6 cellular contexts compared by ENCODE assay signal in the genomic region with DNA sequence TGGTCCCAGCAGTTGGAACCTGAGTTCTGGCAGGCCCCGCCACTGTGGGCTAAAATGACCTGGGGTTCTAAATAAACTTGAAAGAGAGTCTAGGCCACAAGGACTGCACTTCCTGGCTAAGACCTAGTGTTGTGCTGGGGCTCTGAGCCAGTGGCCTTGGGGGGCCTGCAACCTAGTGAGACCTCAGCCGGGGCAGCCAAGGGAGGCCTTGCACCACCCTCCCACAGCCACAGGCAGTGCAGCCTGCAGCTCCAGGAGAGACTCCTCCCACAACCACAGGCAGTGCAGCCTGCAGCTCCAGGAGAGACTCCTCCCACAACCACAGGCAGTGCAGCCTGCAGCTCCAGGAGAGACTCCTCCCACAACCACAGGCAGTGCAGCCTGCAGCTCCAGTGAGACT.
A peak's percentile ranks its signal among the peaks of the same experiment; 100 is the strongest.
DNase-seq lines count a peak whose midpoint lies in the region; ATAC-seq and TF ChIP-seq lines count a peak whose summit lies in the region.
"Not testable (repeated sequence)": the region's sequence is repeated elsewhere in the genome, so short reads cannot be mapped to it uniquely, and the experiment has no call there.

No MANE protein-coding gene starts in this region.

- H2BK120ac ChIP-seq in IMR-90 (ENCODE audit: low read depth, low read length) = not testable (repeated sequence)

- H3K4me1 Mint-ChIP-seq in GM23338; activated naive CD4-positive, alpha-beta T cell treated with anti-CD3 and anti-CD28 coated beads, Interleukin-2, amount 10 ng/mL, durations not matched to agents 7 days and 5 days: not testable (repeated sequence)

- not testable (repeated sequence) for H3K4ac ChIP-seq in IMR-90 (ENCODE audit: low read depth, low read length)

- H3K27ac ChIP-seq in GM23338 (ENCODE audit: low read depth); IMR-90 (ENCODE audit: insufficient read depth, low read length); lung (ENCODE audit: low read depth in 1 of 2, low read length in 1 of 2): not testable (repeated sequence)
- 0 out of 2 replicates have a peak overlapping the region, but pooled peaks have one; percentile 24 for H3K27ac ChIP-seq in WERI-Rb-1

- not testable (repeated sequence) for H3K23ac ChIP-seq in IMR-90 (ENCODE audit: low read depth, low read length)

- not testable (repeated sequence) for H3K14ac ChIP-seq in IMR-90 (replicated peaks; ENCODE audit: low read depth, low read length)

- H3K18ac ChIP-seq in IMR-90 (ENCODE audit: low read depth, low read length) = not testable (repeated sequence)

- in situ Hi-C loops in IMR-90 (cut with MboI; ENCODE audit: low sequenced_read_pairs) = not testable (repeated sequence)

- not testable (repeated sequence) for H4K91ac ChIP-seq in IMR-90 (ENCODE audit: insufficient read depth, low read depth, low read length)

- not testable (repeated sequence) for H3K4me1 ChIP-seq in GM23338 (ENCODE audit: insufficient read depth); IMR-90 (ENCODE audit: control insufficient read depth, insufficient read depth, low read length); lung (ENCODE audit: control insufficient read depth in 2 of 2, insufficient read depth in 2 of 2, low read length in 2 of 2)

- not testable (repeated sequence) for H3K9ac ChIP-seq in IMR-90 (ENCODE audit: low read depth, low read length)

- H3K9me2 ChIP-seq in GM23338 (ENCODE audit: insufficient read depth) = not testable (repeated sequence)

- not testable (repeated sequence) for H3K27me3 ChIP-seq in GM23338 (ENCODE audit: insufficient read depth); IMR-90 (ENCODE audit: control insufficient read depth, insufficient read depth, low read length); WERI-Rb-1 (ENCODE audit: insufficient read depth, low read depth, severe bottlenecking); lung (ENCODE audit: control insufficient read depth, insufficient read depth)

- H2AK5ac ChIP-seq in IMR-90 (ENCODE audit: low read depth, low read length) = not testable (repeated sequence)

- H2AFZ ChIP-seq in GM23338; IMR-90 (replicated peaks; ENCODE audit: low read length, poor library complexity): not testable (repeated sequence)

- not testable (repeated sequence) for H2BK20ac ChIP-seq in IMR-90 (ENCODE audit: low read depth, low read length)

- not testable (repeated sequence) for H3K9me3 Mint-ChIP-seq in GM23338
- H3K9me3 Mint-ChIP-seq in activated naive CD4-positive, alpha-beta T cell treated with anti-CD3 and anti-CD28 coated beads, Interleukin-2, amount 10 ng/mL, durations not matched to agents 7 days and 5 days = peaks cover 35% of the 10 kb centered on the region

- not testable (repeated sequence) for H3K4me3 Mint-ChIP-seq in GM23338; activated naive CD4-positive, alpha-beta T cell treated with anti-CD3 and anti-CD28 coated beads, Interleukin-2, amount 10 ng/mL, durations not matched to agents 7 days and 5 days

- not testable (repeated sequence) for H4K8ac ChIP-seq in IMR-90 (ENCODE audit: low read depth in 2 of 2, low read length in 2 of 2)

- not testable (repeated sequence) for H4K5ac ChIP-seq in IMR-90 (ENCODE audit: low read depth, low read length)

- peak; percentile 70 for ATAC-seq in GM23338
- ATAC-seq in IMR-90 (ENCODE audit: low read depth); lung (ENCODE audit: insufficient read depth, low FRiP score): not testable (repeated sequence)

- not testable (repeated sequence) for TF ChIP-seq POLR2A in IMR-90 (IDR thresholded peaks at IDR 0.05; ENCODE audit: low read depth, low read length)

- H3K27me3 Mint-ChIP-seq in GM23338 (ENCODE audit: insufficient read depth, low read depth, poor library complexity); activated naive CD4-positive, alpha-beta T cell treated with anti-CD3 and anti-CD28 coated beads, Interleukin-2, amount 10 ng/mL, durations not matched to agents 7 days and 5 days: not testable (repeated sequence)

- not testable (repeated sequence) for H3K9me1 ChIP-seq in IMR-90 (ENCODE audit: insufficient read depth, low read length)

- intact Hi-C loops in IMR-90 (cut with micrococcal nuclease) = not testable (repeated sequence)

- WGBS in IMR-90 (ENCODE audit: extremely low coverage in 2 of 2, insufficient read length in 1 of 2), 2 experiments = 100% methylated on average over 1 of the region's 2 CpGs; no CpG with 5 or more reads in 1 of the 2 experiments
- WGBS in lung, 2 donors = 95 to 100% methylated on average over 2 of the region's 2 CpGs

- not testable (repeated sequence) for H3K27ac Mint-ChIP-seq in GM23338
- H3K27ac Mint-ChIP-seq in activated naive CD4-positive, alpha-beta T cell treated with anti-CD3 and anti-CD28 coated beads, Interleukin-2, amount 10 ng/mL, durations not matched to agents 7 days and 5 days = peak overlapping the region; percentile 7

- H3K4me2 ChIP-seq in GM23338; IMR-90 (ENCODE audit: low read depth, low read length): not testable (repeated sequence)

- peak overlapping the region; percentile 1 for H2AK9ac ChIP-seq in IMR-90 (replicated peaks; ENCODE audit: low read depth, low read length, poor library complexity)

- peaks cover 36 to 48% of the 10 kb centered on the region in 2 experiments for H3K79me1 ChIP-seq in IMR-90 (ENCODE audit: low read depth in 1 of 2, low read length in 2 of 2)

- H2BK5ac ChIP-seq in IMR-90 (ENCODE audit: low read depth, low read length, poor library complexity, severe bottlenecking) = not testable (repeated sequence)

- H3K36me3 Mint-ChIP-seq in GM23338 (ENCODE audit: low read depth) = peaks cover 38% of the 10 kb centered on the region
- H3K36me3 Mint-ChIP-seq in activated naive CD4-positive, alpha-beta T cell treated with anti-CD3 and anti-CD28 coated beads, Interleukin-2, amount 10 ng/mL, durations not matched to agents 7 days and 5 days = peaks cover 63% of the 10 kb centered on the region

- not testable (repeated sequence) for H2BK15ac ChIP-seq in IMR-90 (ENCODE audit: low read depth, low read length)

- POLR2A ChIA-PET in IMR-90 (lab: Charles Lee; ENCODE audit: unreplicated experiment) = interaction anchor here (0.6 kb wide), 1 partner anchor 22 kb away, joined by 4 read pairs; no protein-coding TSS in a partner anchor

- H3F3A ChIP-seq in GM23338 (replicated peaks; ENCODE audit: low read depth) = not testable (repeated sequence)

- DNase-seq in GM23338 (ENCODE audit: low spot score); IMR-90; WERI-Rb-1; activated naive CD4-positive, alpha-beta T cell treated with anti-CD3 and anti-CD28 coated beads, Interleukin-2, amount 10 ng/mL, durations not matched to agents 7 days and 5 days: not testable (repeated sequence)
- DNase-seq in islet precursor cell (peak; percentile 37), lung (ENCODE audit: low spot score) (peak; percentile 22)

- dilution Hi-C loops in IMR-90 (cut with HindIII; ENCODE audit: low sequenced_read_pairs, unreplicated experiment) = not testable (repeated sequence)

- TF ChIP-seq RAD21 in IMR-90 (IDR thresholded peaks at IDR 0.05; ENCODE audit: low read length) = not testable (repeated sequence)

- not testable (repeated sequence) for TF ChIP-seq CTCF in GM23338 (conservative IDR thresholded peaks at IDR 0.05; ENCODE audit: low read depth in 2 of 2); IMR-90 (conservative IDR thresholded peaks at IDR 0.05; ENCODE audit: low read depth, low read length); WERI-Rb-1 (IDR thresholded peaks at IDR 0.05; ENCODE audit: low read depth, low read length); lung (IDR thresholded peaks at IDR 0.05; ENCODE audit: control extremely low read depth, extremely low read depth)

- not testable (repeated sequence) for H3K9me3 ChIP-seq in IMR-90 (ENCODE audit: control insufficient read depth, insufficient read depth, low read length); lung (ENCODE audit: control insufficient read depth in 2 of 2, insufficient read depth in 1 of 2, low read length in 1 of 2)
- peaks cover 27% of the 10 kb centered on the region for H3K9me3 ChIP-seq in WERI-Rb-1 (ENCODE audit: severe bottlenecking)

- CTCF ChIA-PET in IMR-90 (lab: Yijun Ruan, JAX); activated naive CD4-positive, alpha-beta T cell treated with anti-CD3 and anti-CD28 coated beads, Interleukin-2, amount 10 ng/mL, durations not matched to agents 7 days and 5 days (lab: Charles Lee): not testable (repeated sequence)

- not testable (repeated sequence) for H4K20me1 ChIP-seq in GM23338 (replicated peaks; ENCODE audit: insufficient read depth); IMR-90 (ENCODE audit: insufficient read depth, low read length)

- H3K79me2 ChIP-seq in GM23338 (replicated peaks; ENCODE audit: insufficient read depth) = peaks cover 13% of the 10 kb centered on the region

- H3K4me3 ChIP-seq in GM23338; IMR-90 (ENCODE audit: insufficient read depth, low read depth, low read length); WERI-Rb-1 (ENCODE audit: low read depth, low read length); lung: not testable (repeated sequence)

- BruUV-seq in IMR-90 (replicated peaks; lab: Mats Ljungman, UMichigan) = not testable (repeated sequence)

- H3K36me3 ChIP-seq in GM23338 (ENCODE audit: insufficient read depth) = not testable (repeated sequence)
- H3K36me3 ChIP-seq in IMR-90 (ENCODE audit: control insufficient read depth, insufficient read depth, low read length) = peaks cover 28% of the 10 kb centered on the region
- H3K36me3 ChIP-seq in WERI-Rb-1 = peaks cover 46% of the 10 kb centered on the region
- peaks cover 4 to 24% of the 10 kb centered on the region in 2 donors for H3K36me3 ChIP-seq in lung (ENCODE audit: control insufficient read depth in 2 of 2, insufficient read depth in 2 of 2, low read length in 2 of 2)

- H3K56ac ChIP-seq in IMR-90 (ENCODE audit: extremely low read depth, insufficient read depth, low read length) = not testable (repeated sequence)
